In genomic region chr11:16606784-16607674, GRCh38 we compare ENCODE assay signal across 8 cellular contexts.
DNase-seq lines count a peak whose midpoint lies in the region; ATAC-seq, FAIRE-seq and TF ChIP-seq lines count a peak whose summit lies in the region.

No MANE protein-coding gene starts in this region.

- intact Hi-C loops in activated naive CD4-positive, alpha-beta T cell treated with anti-CD3 and anti-CD28 coated beads for 36 hours (cut with micrococcal nuclease) = loop anchor here (1.0 to 10.0 kb wide), 6 partner anchors 131 to 1632 kb away; partner anchors contain the start of genes C11orf58 and CALCA
- intact Hi-C loops in cardiac septum (cut with DNase I) (loop anchor here (2.0 to 5.0 kb wide), 3 partner anchors 250 to 416 kb away; partner anchors contain the start of gene SOX6), pancreas (cut with DNase I) (loop anchor here in 1 of 3 donors (10.0 kb wide), 1 partner anchor 952 kb away; no protein-coding TSS in a partner anchor)

- no peak overlapping the region for H3K27ac Mint-ChIP-seq in activated naive CD4-positive, alpha-beta T cell treated with anti-CD3 and anti-CD28 coated beads for 36 hours
- H3K27ac Mint-ChIP-seq in activated CD8-positive, alpha-beta T cell treated with anti-CD3 and anti-CD28 coated beads, Interleukin-2, amount 10 ng/mL, durations not matched to agents 7 days and 5 days = peak overlapping the region; percentile 68

- ATAC-seq in activated CD8-positive, alpha-beta T cell treated with anti-CD3 and anti-CD28 coated beads, Interleukin-2, amount 10 ng/mL, durations not matched to agents 7 days and 5 days = no peak
- ATAC-seq in pancreas (peak; percentile 25 to 44 (median 36)), GM19035 (IDR thresholded peaks at IDR 0.05; ENCODE audit: unreplicated experiment) (no peak)

- CTCF ChIA-PET in activated naive CD4-positive, alpha-beta T cell treated with anti-CD3 and anti-CD28 coated beads for 36 hours (lab: Charles Lee) = interaction anchor here (0.6 kb wide), 2 partner anchors 158 to 432 kb away, joined by 3 to 5 read pairs; no protein-coding TSS in a partner anchor
- CTCF ChIA-PET in activated CD8-positive, alpha-beta T cell treated with anti-CD3 and anti-CD28 coated beads, Interleukin-2, amount 10 ng/mL, durations not matched to agents 7 days and 5 days (lab: Charles Lee) = interaction anchor here (0.9 kb wide), 1 partner anchor 13 kb away, joined by 4 read pairs; no protein-coding TSS in a partner anchor

- no peaks in the 10 kb centered on the region for H3K36me3 Mint-ChIP-seq in activated naive CD4-positive, alpha-beta T cell treated with anti-CD3 and anti-CD28 coated beads for 36 hours (ENCODE audit: low read depth)
- H3K36me3 Mint-ChIP-seq in activated CD8-positive, alpha-beta T cell treated with anti-CD3 and anti-CD28 coated beads, Interleukin-2, amount 10 ng/mL, durations not matched to agents 7 days and 5 days (ENCODE audit: low read depth) = peaks cover 8% of the 10 kb centered on the region

- WGBS in pancreas, 2 donors = 0 to 1% methylated on average over 80 to 81 of the region's 81 CpGs

- H3K27me3 Mint-ChIP-seq in activated naive CD4-positive, alpha-beta T cell treated with anti-CD3 and anti-CD28 coated beads for 36 hours (ENCODE audit: low read depth) = peaks cover 55% of the 10 kb centered on the region
- peaks cover 50% of the 10 kb centered on the region for H3K27me3 Mint-ChIP-seq in activated CD8-positive, alpha-beta T cell treated with anti-CD3 and anti-CD28 coated beads, Interleukin-2, amount 10 ng/mL, durations not matched to agents 7 days and 5 days (ENCODE audit: low read depth)

- peaks cover 24% of the 10 kb centered on the region for H3K4me1 Mint-ChIP-seq in activated naive CD4-positive, alpha-beta T cell treated with anti-CD3 and anti-CD28 coated beads for 36 hours (ENCODE audit: low read depth)
- peaks cover 21% of the 10 kb centered on the region for H3K4me1 Mint-ChIP-seq in activated CD8-positive, alpha-beta T cell treated with anti-CD3 and anti-CD28 coated beads, Interleukin-2, amount 10 ng/mL, durations not matched to agents 7 days and 5 days (ENCODE audit: low read depth)

- H3K9me3 Mint-ChIP-seq in activated naive CD4-positive, alpha-beta T cell treated with anti-CD3 and anti-CD28 coated beads for 36 hours = no peaks in the 10 kb centered on the region
- no peaks in the 10 kb centered on the region for H3K9me3 Mint-ChIP-seq in activated CD8-positive, alpha-beta T cell treated with anti-CD3 and anti-CD28 coated beads, Interleukin-2, amount 10 ng/mL, durations not matched to agents 7 days and 5 days (ENCODE audit: insufficient read depth)

- no peaks in the 10 kb centered on the region for H3K9me3 ChIP-seq in pancreas

- TF ChIP-seq CTCF in pancreas (IDR thresholded peaks at IDR 0.05) = no peak

- H3K27ac ChIP-seq in pancreas = peak overlapping the region; percentile 76 to 90 (median 87)

- FAIRE-seq in pancreas (lab: Jason Lieb, UNC) = no peak

- peaks cover 0 to 3% (median 0%) of the 10 kb centered on the region in 4 donors for H3K27me3 ChIP-seq in pancreas

- H3K4me3 ChIP-seq in pancreas = peak overlapping the region; percentile 57 to 67 (median 67)

- peak overlapping the region; percentile 56 for H3K4me3 Mint-ChIP-seq in activated naive CD4-positive, alpha-beta T cell treated with anti-CD3 and anti-CD28 coated beads for 36 hours
- peak overlapping the region; percentile 64 for H3K4me3 Mint-ChIP-seq in activated CD8-positive, alpha-beta T cell treated with anti-CD3 and anti-CD28 coated beads, Interleukin-2, amount 10 ng/mL, durations not matched to agents 7 days and 5 days

- no peak for DNase-seq in activated naive CD4-positive, alpha-beta T cell treated with anti-CD3 and anti-CD28 coated beads for 36 hours
- no peak for DNase-seq in activated naive CD4-positive, alpha-beta T cell treated with Interleukin-2 at 50 U/mL for 16 hours
- no peak for DNase-seq in activated CD8-positive, alpha-beta T cell treated with anti-CD3 and anti-CD28 coated beads, Interleukin-2, amount 10 ng/mL, durations not matched to agents 7 days and 5 days
- peak; percentile 79 for DNase-seq in cardiac septum (ENCODE audit: low spot score)
- peak; percentile 31 to 85 (median 62) for DNase-seq in pancreas
- no peak for DNase-seq in KG1 (lab: John Stamatoyannopoulos, UW)
- no peak for DNase-seq in GM19238 (ENCODE audit: insufficient read length, low spot score)

- POLR2A ChIA-PET in activated CD8-positive, alpha-beta T cell treated with anti-CD3 and anti-CD28 coated beads, Interleukin-2, amount 10 ng/mL, durations not matched to agents 7 days and 5 days (lab: Charles Lee) = interaction anchor here (1.2 kb wide), 1 partner anchor 132 kb away, joined by 5 read pairs; the partner anchor contains the start of gene C11orf58

- H3K4me1 ChIP-seq in pancreas = no peaks in the 10 kb centered on the region

- no peaks in the 10 kb centered on the region for H3K36me3 ChIP-seq in pancreas

Comparison
In these comparisons a context has a peak if more than half of its experiments do, and no peak if none do; other contexts are left out.
1. DNase-seq: peak in cardiac septum (single experiment) and pancreas (6 of 6); none in activated naive CD4-positive, alpha-beta T cell treated with anti-CD3 and anti-CD28 coated beads for 36 hours (single experiment), activated naive CD4-positive, alpha-beta T cell treated with Interleukin-2 at 50 U/mL for 16 hours (single experiment), activated CD8-positive, alpha-beta T cell treated with anti-CD3 and anti-CD28 coated beads, Interleukin-2, amount 10 ng/mL, durations not matched to agents 7 days and 5 days (single experiment), KG1 (single experiment) and GM19238 (single experiment).
2. ATAC-seq: peak in pancreas (4 of 4); none in activated CD8-positive, alpha-beta T cell treated with anti-CD3 and anti-CD28 coated beads, Interleukin-2, amount 10 ng/mL, durations not matched to agents 7 days and 5 days (single experiment) and GM19035 (single experiment).